ENCODE assay signal across 24 cellular contexts in the genomic region with DNA sequence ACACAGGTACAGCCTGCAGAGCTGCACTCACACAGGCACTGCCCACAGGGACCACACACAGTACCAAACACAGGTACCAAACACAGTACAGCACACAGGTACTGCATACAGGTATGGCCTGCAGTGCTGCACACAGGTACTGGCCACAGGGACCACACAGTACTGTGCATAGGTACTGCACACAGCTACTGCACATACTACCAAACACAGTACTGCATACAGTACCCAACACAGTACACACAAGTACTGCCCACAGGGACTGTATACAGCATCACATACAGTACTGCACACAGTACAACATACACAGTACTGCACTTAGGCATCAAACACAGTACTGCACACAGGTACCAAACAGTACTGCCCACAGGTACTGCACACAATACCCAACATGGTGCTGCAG.
"Had no signal": no experiment of that assay in that cellular context is flagged by ENCODE, and none has a peak within 500 bp of the region (broad histone marks: within the 10 kb centered on the region; RNA-seq: fewer than 3 reads in every experiment).

No MANE protein-coding gene starts in this region.

- H3K4me3 Mint-ChIP-seq: effector memory CD8-positive, alpha-beta T cell; mesothelial cell of epicardium; naive B cell; nephron progenitor cell; stimulated activated naive B cell treated with anti-CD40 and anti-IgM and Interleukin-4, amounts not matched to agents 10 μg/mL and 1 μg/mL and 100 μg/mL, for 72 hours; stimulated activated naive CD8-positive, alpha-beta T cell treated with anti-CD3 and anti-CD28 coated beads, Interleukin-15, Interleukin-2, amounts not matched to agents 100 ng/mL and 50 ng/mL, for 24 hours had no signal

- H3K27ac ChIP-seq: gastrocnemius medialis, lower lobe of right lung, ovary, right lobe of liver, suprapubic skin, transverse colon had no signal

- H3K9me3 Mint-ChIP-seq: effector memory CD8-positive, alpha-beta T cell; stimulated activated naive B cell treated with anti-CD40 and anti-IgM and Interleukin-4, amounts not matched to agents 10 μg/mL and 1 μg/mL and 100 μg/mL, for 72 hours; stimulated activated naive CD8-positive, alpha-beta T cell treated with anti-CD3 and anti-CD28 coated beads, Interleukin-15, Interleukin-2, amounts not matched to agents 100 ng/mL and 50 ng/mL, for 24 hours had no signal

- H3K4me3 ChIP-seq: gastrocnemius medialis, lower lobe of right lung, mucosa of descending colon, ovary, right lobe of liver, suprapubic skin, transverse colon had no signal

- H3K36me3 ChIP-seq: ovary had no signal

- H3K27ac Mint-ChIP-seq: effector memory CD8-positive, alpha-beta T cell; mesothelial cell of epicardium; naive B cell; nephron progenitor cell; stimulated activated naive B cell treated with anti-CD40 and anti-IgM and Interleukin-4, amounts not matched to agents 10 μg/mL and 1 μg/mL and 100 μg/mL, for 72 hours; stimulated activated naive CD8-positive, alpha-beta T cell treated with anti-CD3 and anti-CD28 coated beads, Interleukin-15, Interleukin-2, amounts not matched to agents 100 ng/mL and 50 ng/mL, for 24 hours had no signal

- DNase-seq: cerebellar nuclear complex; cortex of kidney; effector memory CD8-positive, alpha-beta T cell; foreskin fibroblast; gastrocnemius medialis; left ventricle myocardium superior; lower lobe of right lung; mucosa of descending colon; naive B cell; nephron progenitor cell; occipital lobe; ovary; posterior cingulate gyrus; retina; right lobe of liver; small intestine; stimulated activated CD4-positive, alpha-beta T cell treated with anti-CD3 and anti-CD28 coated beads, Interleukin-15, amount 100 ng/mL, for 24 hours; stimulated activated CD4-positive, alpha-beta T cell treated with anti-CD3 and anti-CD28 coated beads, Interleukin-2, amount 100 ng/mL, for 48 hours; stimulated activated naive B cell treated with anti-CD40 and anti-IgM and Interleukin-4, amounts not matched to agents 10 μg/mL and 1 μg/mL and 100 μg/mL, for 72 hours; transverse colon had no signal

- H3K4me1 Mint-ChIP-seq: mesothelial cell of epicardium; naive B cell; stimulated activated naive B cell treated with anti-CD40 and anti-IgM and Interleukin-4, amounts not matched to agents 10 μg/mL and 1 μg/mL and 100 μg/mL, for 72 hours had no signal

- FAIRE-seq: keratinocyte, small intestine had no signal

- H3K4me1 ChIP-seq: gastrocnemius medialis, lower lobe of right lung, right lobe of liver, suprapubic skin, transverse colon had no signal

- H3K27me3 Mint-ChIP-seq: effector memory CD8-positive, alpha-beta T cell; naive B cell; stimulated activated naive B cell treated with anti-CD40 and anti-IgM and Interleukin-4, amounts not matched to agents 10 μg/mL and 1 μg/mL and 100 μg/mL, for 72 hours; stimulated activated naive CD8-positive, alpha-beta T cell treated with anti-CD3 and anti-CD28 coated beads, Interleukin-15, Interleukin-2, amounts not matched to agents 100 ng/mL and 50 ng/mL, for 24 hours had no signal

- ATAC-seq: effector memory CD8-positive, alpha-beta T cell; gastrocnemius medialis; left ventricle myocardium superior; stimulated activated naive B cell treated with anti-CD40 and anti-IgM and Interleukin-4, amounts not matched to agents 10 μg/mL and 1 μg/mL and 100 μg/mL, for 72 hours had no signal

- H3K9me3 ChIP-seq: gastrocnemius medialis, lower lobe of right lung, mucosa of descending colon, ovary, right lobe of liver, suprapubic skin, transverse colon had no signal

- H3K27me3 ChIP-seq: gastrocnemius medialis, ovary, right lobe of liver, suprapubic skin, transverse colon had no signal
